ENCODE assay signal across 15 cellular contexts in the genomic region with DNA sequence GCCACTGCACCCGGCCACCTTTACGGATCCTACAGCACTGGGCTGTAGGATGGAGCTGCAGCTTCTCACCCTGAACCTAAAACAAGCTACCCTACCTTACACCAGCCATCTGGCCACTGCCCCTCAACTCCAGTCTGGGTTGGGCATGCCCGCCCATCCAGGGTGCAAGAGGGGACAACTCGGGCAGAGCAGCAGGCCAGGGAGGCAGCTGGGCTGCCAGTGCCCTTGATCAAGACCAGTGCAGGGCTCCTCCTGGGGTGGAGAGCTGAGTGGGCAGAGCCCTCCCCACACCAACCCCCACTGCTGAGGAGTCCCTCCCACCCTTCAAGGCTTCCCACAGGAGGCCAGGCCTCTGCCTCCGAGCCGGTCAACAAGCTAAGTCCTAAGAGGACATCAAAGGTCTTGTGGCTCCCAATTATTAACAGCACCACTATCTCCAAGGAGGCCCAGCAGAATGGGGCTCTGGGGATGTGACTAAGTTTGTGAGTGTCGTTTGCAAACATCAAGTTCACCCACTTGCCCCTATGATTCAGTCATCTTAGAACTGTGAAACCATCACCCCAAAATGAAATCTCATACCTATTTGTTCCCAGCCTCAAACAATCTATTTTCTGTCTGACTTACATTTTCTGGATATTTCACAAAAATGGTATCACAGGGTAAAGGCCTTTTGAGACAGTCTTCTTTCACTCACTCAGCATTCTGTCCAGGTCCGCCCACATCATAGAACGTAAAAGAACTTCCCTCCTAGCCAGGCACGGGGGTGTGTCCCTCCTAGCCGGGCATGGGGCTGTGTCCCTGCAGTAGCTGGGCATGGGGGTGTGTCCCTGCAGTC. TPM values are rescaled to one million over a fixed set of nuclear protein-coding genes. Genes with fewer than 3 reads are reported as not detected.
DNase-seq lines count a peak whose midpoint lies in the region; ATAC-seq and TF ChIP-seq lines count a peak whose summit lies in the region.
"Had no signal": no experiment of that assay in that cellular context is flagged by ENCODE, and none has a peak within 500 bp of the region (broad histone marks: within the 10 kb centered on the region; RNA-seq: fewer than 3 reads in every experiment).

No MANE protein-coding gene starts in this region.

- H3K9me3 Mint-ChIP-seq in activated naive CD4-positive, alpha-beta T cell treated with anti-CD3 and anti-CD28 coated beads, Interleukin-2, amount 50 U/mL, for 72 hours = no peaks in the 10 kb centered on the region
- no peaks in the 10 kb centered on the region for H3K9me3 Mint-ChIP-seq in WTC11

- no peaks in the 10 kb centered on the region for H3K36me3 Mint-ChIP-seq in activated naive CD4-positive, alpha-beta T cell treated with anti-CD3 and anti-CD28 coated beads, Interleukin-2, amount 50 U/mL, for 72 hours
- H3K36me3 Mint-ChIP-seq in WTC11 = peaks cover 39% of the 10 kb centered on the region

- no peak overlapping the region for H2AK5ac ChIP-seq in neuronal stem cell (ENCODE audit: low read depth, low read length)

- H3K27ac ChIP-seq in neuronal stem cell (replicated peaks; ENCODE audit: low read length) = no peak overlapping the region
- H3K27ac ChIP-seq: ovary, SK-N-MC, testis had no signal

- H3K4me3 Mint-ChIP-seq in WTC11 = no peak overlapping the region

- H3K79me1 ChIP-seq in neuronal stem cell (ENCODE audit: low read depth, low read length) = peaks cover 4% of the 10 kb centered on the region

- no peaks in the 10 kb centered on the region for H3K4me1 ChIP-seq in neuronal stem cell (ENCODE audit: control insufficient read depth in 2 of 2, insufficient read depth in 1 of 2, low read depth in 1 of 2, low read length in 2 of 2)
- H3K4me1 ChIP-seq: testis had no signal

- ATAC-seq in activated naive CD4-positive, alpha-beta T cell treated with anti-CD3 and anti-CD28 coated beads, Interleukin-2, amount 50 U/mL, for 72 hours = peak; percentile 23 to 58
- ATAC-seq in WTC11 = no peak
- ATAC-seq: mucosa of descending colon had no signal

- no peak overlapping the region for H2BK12ac ChIP-seq in neuronal stem cell (ENCODE audit: low read length)

- no peak overlapping the region for H2AFZ ChIP-seq in neuronal stem cell (ENCODE audit: low read length)

- TF ChIP-seq CTCF in WTC11 (IDR thresholded peaks at IDR 0.05) = no peak

- H3K18ac ChIP-seq in neuronal stem cell (ENCODE audit: low read length) = no peak overlapping the region

- H3K4me3 ChIP-seq in neuronal stem cell (ENCODE audit: low read length in 2 of 2) = peak overlapping the region in 1 of 2 donors; percentile 38
- H3K4me3 ChIP-seq: coronary artery, mucosa of descending colon, ovary, SK-N-MC, testis had no signal

- H3K4me2 ChIP-seq in neuronal stem cell (ENCODE audit: insufficient read depth, low read length, poor library complexity, severe bottlenecking) = no peak overlapping the region

- H2BK15ac ChIP-seq in neuronal stem cell (ENCODE audit: low read length) = no peak overlapping the region

- WGBS in neuronal stem cell (ENCODE audit: extremely low coverage in 2 of 2, insufficient read length in 2 of 2, insufficient replicate concordance in 1 of 2), 2 donors = no CpG with 5 or more reads among the region's 11 CpGs

- no peak for DNase-seq in activated naive CD4-positive, alpha-beta T cell treated with anti-CD3 and anti-CD28 coated beads, Interleukin-2, amount 50 U/mL, for 72 hours (ENCODE audit: low spot score in 2 of 2)
- no peak for DNase-seq in activated naive CD4-positive, alpha-beta T cell treated with Interleukin-2 at 50 U/mL for 16 hours
- no peak for DNase-seq in WTC11 (ENCODE audit: low spot score)
- no peak for DNase-seq in neuronal stem cell (ENCODE audit: low spot score)
- DNase-seq in HEK293T (ENCODE audit: extremely low spot score) = no peak
- no peak for DNase-seq in NCI-H748 treated with DMSO at 0.1 percent for 48 hours (lab: John Stamatoyannopoulos, UW)
- DNase-seq: activated gamma-delta T cell; mucosa of descending colon; NCI-H2107; NCI-H526 treated with DMSO at 0.1 percent for 48 hours; ovary; stimulated activated CD4-positive, alpha-beta T cell treated with anti-CD3 and anti-CD28 coated beads, Interleukin-4, amount 100 ng/mL, for 1 hour; testis had no signal

- H3K9ac ChIP-seq in neuronal stem cell (ENCODE audit: low read depth, low read length, poor library complexity) = no peak overlapping the region

- H2BK5ac ChIP-seq in neuronal stem cell (ENCODE audit: low read length) = no peak overlapping the region

- no peak overlapping the region for H3K4ac ChIP-seq in neuronal stem cell (ENCODE audit: low read length)

- no peak overlapping the region for H4K8ac ChIP-seq in neuronal stem cell (ENCODE audit: low read depth, low read length)

- peak overlapping the region in 1 of 2 donors; percentile 19 for H3K27ac Mint-ChIP-seq in activated naive CD4-positive, alpha-beta T cell treated with anti-CD3 and anti-CD28 coated beads, Interleukin-2, amount 50 U/mL, for 72 hours
- H3K27ac Mint-ChIP-seq in WTC11 = peak overlapping the region; percentile 32

- H3K27me3 Mint-ChIP-seq in WTC11 (ENCODE audit: low read depth) = no peaks in the 10 kb centered on the region

- no peak overlapping the region for H3K14ac ChIP-seq in neuronal stem cell (ENCODE audit: low read length)

- H3K36me3 ChIP-seq in neuronal stem cell (replicated peaks in 1 of 2; ENCODE audit: control insufficient read depth in 2 of 2, insufficient read depth in 2 of 2, low read length in 2 of 2) = peaks cover 42 to 79% of the 10 kb centered on the region in 2 donors
- H3K36me3 ChIP-seq: ovary had no signal

- CTCF ChIA-PET in WTC11 (lab: Charles Lee) (interaction anchor here (0.6 to 7.1 kb wide), 8 partner anchors 9 to 212 kb away, joined by 3 to 94 read pairs (median 4); no protein-coding TSS in a partner anchor), HEK293T (lab: Yijun Ruan, JAX) (no interaction called here)

- no peak overlapping the region for H4K91ac ChIP-seq in neuronal stem cell (ENCODE audit: low read depth, low read length, poor library complexity)

- POLR2A ChIA-PET in WTC11 (lab: Charles Lee) = no interaction called here
- POLR2A ChIA-PET in HEK293T (lab: Yijun Ruan, JAX) = interaction anchor here (0.6 to 1.8 kb wide), 3 partner anchors 11 to 70 kb away, joined by 3 to 5 read pairs (median 3); partner anchors contain the start of gene GATD1

- H3K9me3 ChIP-seq in neuronal stem cell (replicated peaks in 1 of 2; ENCODE audit: control insufficient read depth in 2 of 2, insufficient read depth in 1 of 2, low read depth in 1 of 2, low read length in 2 of 2) = no peaks in the 10 kb centered on the region
- H3K9me3 ChIP-seq: mucosa of descending colon, ovary, testis had no signal

- H3K27me3 ChIP-seq in neuronal stem cell (ENCODE audit: control insufficient read depth in 3 of 3, insufficient read depth in 3 of 3, low read depth in 1 of 3, low read length in 3 of 3) = no peaks in the 10 kb centered on the region
- H3K27me3 ChIP-seq: ovary, testis had no signal

- H2BK120ac ChIP-seq in neuronal stem cell (ENCODE audit: low read depth, low read length) = no peak overlapping the region

- H3K4me1 Mint-ChIP-seq in WTC11 = peaks cover 12% of the 10 kb centered on the region

- peak overlapping the region; percentile 39 for H3K23ac ChIP-seq in neuronal stem cell (ENCODE audit: low read depth, low read length, poor library complexity)

TF ChIP-seq in HEK293T, 16 proteins besides CTCF, POLR2A, EP300 and RAD21:
- TF ChIP-seq FOXM1 (IDR thresholded peaks at IDR 0.05; ENCODE audit: borderline replicate concordance) (no peak), NFRKB (IDR thresholded peaks at IDR 0.05) (no peak), ELF4 (IDR thresholded peaks at IDR 0.05) (no peak), TARDBP (IDR thresholded peaks at IDR 0.05) (no peak), FOXK2 (IDR thresholded peaks at IDR 0.05) (no peak), ARNT (IDR thresholded peaks at IDR 0.05) (no peak), BHLHE40 (IDR thresholded peaks at IDR 0.05; ENCODE audit: borderline replicate concordance) (no peak)

RNA-seq across cellular contexts. Expression of gene GATD1, which starts 11.0 kb away (rescaled TPM):
- 10 to 100 TPM; 33.1 to 60.5 TPM for total RNA-seq in activated naive CD4-positive, alpha-beta T cell treated with anti-CD3 and anti-CD28 coated beads, Interleukin-2, amount 50 U/mL, for 72 hours
- 81.9 to 87.6 TPM (median 87.5 TPM) in 3 replicates for total RNA-seq in WTC11 (2021)
- 45.2 TPM for polyA plus RNA-seq in neuronal stem cell (2013, experiment 1 of 2)
- polyA plus RNA-seq in neuronal stem cell (2013, experiment 2 of 2) = 42.6 TPM

RNA-seq across cellular contexts. Expression of gene TALDO1, which starts 19.1 kb away (rescaled TPM):
- 100 to 1,000 TPM; 226 to 328 TPM for total RNA-seq in activated naive CD4-positive, alpha-beta T cell treated with anti-CD3 and anti-CD28 coated beads, Interleukin-2, amount 50 U/mL, for 72 hours
- total RNA-seq in WTC11 (2021) = 314 to 352 TPM (median 343 TPM) in 3 replicates
- 111 TPM for polyA plus RNA-seq in neuronal stem cell (2013, experiment 1 of 2)
- polyA plus RNA-seq in neuronal stem cell (2013, experiment 2 of 2) = 112 TPM

RNA-seq across cellular contexts. Expression of gene CEND1, which starts 23.6 kb away (rescaled TPM):
- 1 to 10 TPM in 1 of 2 donors, not detected in 1; 1.1 TPM for total RNA-seq in activated naive CD4-positive, alpha-beta T cell treated with anti-CD3 and anti-CD28 coated beads, Interleukin-2, amount 50 U/mL, for 72 hours
- 2.0 to 3.1 TPM (median 2.7 TPM) in 3 replicates for total RNA-seq in WTC11 (2021)
- 2.6 TPM for polyA plus RNA-seq in neuronal stem cell (2013, experiment 1 of 2)
- 2.7 TPM for polyA plus RNA-seq in neuronal stem cell (2013, experiment 2 of 2)

RNA-seq across cellular contexts. Expression of gene SLC25A22, which starts 31.8 kb away (rescaled TPM):
- total RNA-seq in activated naive CD4-positive, alpha-beta T cell treated with anti-CD3 and anti-CD28 coated beads, Interleukin-2, amount 50 U/mL, for 72 hours = 10 to 100 TPM; 22.6 to 34.6 TPM
- total RNA-seq in WTC11 (2021) = 35.0 to 44.8 TPM (median 36.7 TPM) in 3 replicates
- polyA plus RNA-seq in neuronal stem cell (2013, experiment 1 of 2) = 26.6 TPM
- polyA plus RNA-seq in neuronal stem cell (2013, experiment 2 of 2) = 26.0 TPM

RNA-seq across cellular contexts. Expression of gene PIDD1, which starts 38.7 kb away (rescaled TPM):
- 10 to 100 TPM; 32.8 to 59.2 TPM for total RNA-seq in activated naive CD4-positive, alpha-beta T cell treated with anti-CD3 and anti-CD28 coated beads, Interleukin-2, amount 50 U/mL, for 72 hours
- total RNA-seq in WTC11 (2021) = 54.9 to 59.4 TPM (median 56.8 TPM) in 3 replicates
- polyA plus RNA-seq in neuronal stem cell (2013, experiment 1 of 2) = 30.8 TPM
- 31.2 TPM for polyA plus RNA-seq in neuronal stem cell (2013, experiment 2 of 2)
